Comparison of ENCODE assay signal across 1 cellular context in genomic region chr7:104983620-104984539, GRCh38.
TF ChIP-seq lines count a peak whose summit lies in the region.

No MANE protein-coding gene starts in this region.

TF ChIP-seq in K562, 482 proteins besides CTCF, POLR2A, EP300 and RAD21 (continued from another document and continues in another):
- TF ChIP-seq ZNF644 (tag; IDR thresholded peaks at IDR 0.05; ENCODE audit: low read depth) (0 out of 2 replicates have a peak, but pooled peaks have one; percentile 68), HDAC6 (IDR thresholded peaks at IDR 0.05; ENCODE audit: low read depth, low read length) (no peak), KAT8 (IDR thresholded peaks at IDR 0.05; ENCODE audit: low read depth) (peak; percentile 78; the same call in 1 of the 2 replicates), ZNF551 (CRISPR knock-in tag; IDR thresholded peaks at IDR 0.05) (no peak), NR3C1 (CRISPR knock-in tag; IDR thresholded peaks at IDR 0.05) (no peak), SRSF7 (optimal IDR thresholded peaks at IDR 0.05; ENCODE audit: low read depth, low read length) (no peak), HOXB6 (CRISPR knock-in tag; IDR thresholded peaks at IDR 0.05; ENCODE audit: borderline replicate concordance) (no peak), FIP1L1 (IDR thresholded peaks at IDR 0.05; ENCODE audit: low read depth, low read length, poor library complexity, severe bottlenecking) (peak; percentile 75), HNRNPH1 (optimal IDR thresholded peaks at IDR 0.05; ENCODE audit: low read depth, low read length) (no peak), ZNF518B (CRISPR knock-in tag; IDR thresholded peaks at IDR 0.05) (no peak), PRPF4 (IDR thresholded peaks at IDR 0.05; ENCODE audit: insufficient read depth, low read depth, low read length, poor library complexity, severe bottlenecking) (no peak), CUX1 (CRISPR knock-in tag; IDR thresholded peaks at IDR 0.05) (no peak), POLR3A (IDR thresholded peaks at IDR 0.05; ENCODE audit: borderline replicate concordance, extremely low read depth, insufficient read depth, insufficient read length) (no peak), HNRNPL (IDR thresholded peaks at IDR 0.05; ENCODE audit: low read depth, low read length) (no peak), XRCC5 (IDR thresholded peaks at IDR 0.05; ENCODE audit: low read depth, low read length) (0 out of 2 replicates have a peak, but pooled peaks have one; percentile 52), HEY1 (CRISPR knock-in tag; IDR thresholded peaks at IDR 0.05; ENCODE audit: borderline replicate concordance) (peak; percentile 48; the same call in 1 of the 2 replicates), RNF219 (CRISPR knock-in tag; IDR thresholded peaks at IDR 0.05) (peak; percentile 90), ATF2 (CRISPR knock-in tag; IDR thresholded peaks at IDR 0.05) (no peak), KLF1 (tag; IDR thresholded peaks at IDR 0.05) (peak; percentile 99), ARHGAP35 (IDR thresholded peaks at IDR 0.05; ENCODE audit: partially characterized antibody) (no peak), MXI1 (IDR thresholded peaks at IDR 0.05; ENCODE audit: low read depth, low read length) (peak; percentile 58; the same call in 1 of the 2 replicates), SRSF9 (IDR thresholded peaks at IDR 0.05; ENCODE audit: borderline replicate concordance, low read depth, low read length) (no peak), SMAD2 (IDR thresholded peaks at IDR 0.05; ENCODE audit: low read depth, low read length) (no peak), SREBF1 (IDR thresholded peaks at IDR 0.05; ENCODE audit: borderline replicate concordance, low read depth, low read length) (no peak), TAF15 (IDR thresholded peaks at IDR 0.05; ENCODE audit: low read depth, low read length) (0 out of 2 replicates have a peak, but pooled peaks have one; percentile 73), GATAD2B (IDR thresholded peaks at IDR 0.05; ENCODE audit: borderline replicate concordance) (peak; percentile 78; the same call in 1 of the 2 replicates), KHSRP (IDR thresholded peaks at IDR 0.05) (peak; percentile 77), MCM5 (IDR thresholded peaks at IDR 0.05; ENCODE audit: low read depth) (no peak), NFE2 (IDR thresholded peaks at IDR 0.05; ENCODE audit: low read depth) (no peak), KAT7 (CRISPR knock-in tag; IDR thresholded peaks at IDR 0.05; ENCODE audit: borderline replicate concordance) (0 out of 2 replicates have a peak, but pooled peaks have one; percentile 61), KDM4B (IDR thresholded peaks at IDR 0.05; ENCODE audit: borderline replicate concordance in 2 of 2, low read depth in 1 of 2) (peak in 1 of 2 experiments; percentile 93; a peak in 1 of 4 replicates), HDAC3 (IDR thresholded peaks at IDR 0.05; ENCODE audit: borderline replicate concordance, partially characterized antibody) (peak; percentile 72), ZFP91 (CRISPR knock-in tag; IDR thresholded peaks at IDR 0.05) (no peak)
- TF ChIP-seq, protein P1, sequence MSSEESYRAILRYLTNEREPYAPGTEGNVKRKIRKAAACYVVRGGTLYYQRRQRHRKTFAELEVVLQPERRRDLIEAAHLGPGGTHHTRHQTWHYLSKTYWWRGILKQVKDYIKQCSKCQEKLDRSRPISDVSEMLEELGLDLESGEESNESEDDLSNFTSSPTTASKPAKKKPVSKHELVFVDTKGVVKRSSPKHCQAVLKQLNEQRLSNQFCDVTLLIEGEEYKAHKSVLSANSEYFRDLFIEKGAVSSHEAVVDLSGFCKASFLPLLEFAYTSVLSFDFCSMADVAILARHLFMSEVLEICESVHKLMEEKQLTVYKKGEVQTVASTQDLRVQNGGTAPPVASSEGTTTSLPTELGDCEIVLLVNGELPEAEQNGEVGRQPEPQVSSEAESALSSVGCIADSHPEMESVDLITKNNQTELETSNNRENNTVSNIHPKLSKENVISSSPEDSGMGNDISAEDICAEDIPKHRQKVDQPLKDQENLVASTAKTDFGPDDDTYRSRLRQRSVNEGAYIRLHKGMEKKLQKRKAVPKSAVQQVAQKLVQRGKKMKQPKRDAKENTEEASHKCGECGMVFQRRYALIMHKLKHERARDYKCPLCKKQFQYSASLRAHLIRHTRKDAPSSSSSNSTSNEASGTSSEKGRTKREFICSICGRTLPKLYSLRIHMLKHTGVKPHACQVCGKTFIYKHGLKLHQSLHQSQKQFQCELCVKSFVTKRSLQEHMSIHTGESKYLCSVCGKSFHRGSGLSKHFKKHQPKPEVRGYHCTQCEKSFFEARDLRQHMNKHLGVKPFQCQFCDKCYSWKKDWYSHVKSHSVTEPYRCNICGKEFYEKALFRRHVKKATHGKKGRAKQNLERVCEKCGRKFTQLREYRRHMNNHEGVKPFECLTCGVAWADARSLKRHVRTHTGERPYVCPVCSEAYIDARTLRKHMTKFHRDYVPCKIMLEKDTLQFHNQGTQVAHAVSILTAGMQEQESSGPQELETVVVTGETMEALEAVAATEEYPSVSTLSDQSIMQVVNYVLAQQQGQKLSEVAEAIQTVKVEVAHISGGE (CRISPR knock-in tag; IDR thresholded peaks at IDR 0.05): peak in 2 of 3 experiments; percentile 15 to 90; a peak in 3 of 6 replicates
- TF ChIP-seq, protein P2, sequence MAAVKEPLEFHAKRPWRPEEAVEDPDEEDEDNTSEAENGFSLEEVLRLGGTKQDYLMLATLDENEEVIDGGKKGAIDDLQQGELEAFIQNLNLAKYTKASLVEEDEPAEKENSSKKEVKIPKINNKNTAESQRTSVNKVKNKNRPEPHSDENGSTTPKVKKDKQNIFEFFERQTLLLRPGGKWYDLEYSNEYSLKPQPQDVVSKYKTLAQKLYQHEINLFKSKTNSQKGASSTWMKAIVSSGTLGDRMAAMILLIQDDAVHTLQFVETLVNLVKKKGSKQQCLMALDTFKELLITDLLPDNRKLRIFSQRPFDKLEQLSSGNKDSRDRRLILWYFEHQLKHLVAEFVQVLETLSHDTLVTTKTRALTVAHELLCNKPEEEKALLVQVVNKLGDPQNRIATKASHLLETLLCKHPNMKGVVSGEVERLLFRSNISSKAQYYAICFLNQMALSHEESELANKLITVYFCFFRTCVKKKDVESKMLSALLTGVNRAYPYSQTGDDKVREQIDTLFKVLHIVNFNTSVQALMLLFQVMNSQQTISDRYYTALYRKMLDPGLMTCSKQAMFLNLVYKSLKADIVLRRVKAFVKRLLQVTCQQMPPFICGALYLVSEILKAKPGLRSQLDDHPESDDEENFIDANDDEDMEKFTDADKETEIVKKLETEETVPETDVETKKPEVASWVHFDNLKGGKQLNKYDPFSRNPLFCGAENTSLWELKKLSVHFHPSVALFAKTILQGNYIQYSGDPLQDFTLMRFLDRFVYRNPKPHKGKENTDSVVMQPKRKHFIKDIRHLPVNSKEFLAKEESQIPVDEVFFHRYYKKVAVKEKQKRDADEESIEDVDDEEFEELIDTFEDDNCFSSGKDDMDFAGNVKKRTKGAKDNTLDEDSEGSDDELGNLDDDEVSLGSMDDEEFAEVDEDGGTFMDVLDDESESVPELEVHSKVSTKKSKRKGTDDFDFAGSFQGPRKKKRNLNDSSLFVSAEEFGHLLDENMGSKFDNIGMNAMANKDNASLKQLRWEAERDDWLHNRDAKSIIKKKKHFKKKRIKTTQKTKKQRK (IDR thresholded peaks at IDR 0.05; ENCODE audit: borderline replicate concordance, low read depth, low read length): no peak
- TF ChIP-seq, protein P3, sequence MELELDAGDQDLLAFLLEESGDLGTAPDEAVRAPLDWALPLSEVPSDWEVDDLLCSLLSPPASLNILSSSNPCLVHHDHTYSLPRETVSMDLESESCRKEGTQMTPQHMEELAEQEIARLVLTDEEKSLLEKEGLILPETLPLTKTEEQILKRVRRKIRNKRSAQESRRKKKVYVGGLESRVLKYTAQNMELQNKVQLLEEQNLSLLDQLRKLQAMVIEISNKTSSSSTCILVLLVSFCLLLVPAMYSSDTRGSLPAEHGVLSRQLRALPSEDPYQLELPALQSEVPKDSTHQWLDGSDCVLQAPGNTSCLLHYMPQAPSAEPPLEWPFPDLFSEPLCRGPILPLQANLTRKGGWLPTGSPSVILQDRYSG (tag; conservative IDR thresholded peaks at IDR 0.05; ENCODE audit: low read depth): peak; percentile 46; the same call in 1 of the 2 replicates
